In the genomic region with DNA sequence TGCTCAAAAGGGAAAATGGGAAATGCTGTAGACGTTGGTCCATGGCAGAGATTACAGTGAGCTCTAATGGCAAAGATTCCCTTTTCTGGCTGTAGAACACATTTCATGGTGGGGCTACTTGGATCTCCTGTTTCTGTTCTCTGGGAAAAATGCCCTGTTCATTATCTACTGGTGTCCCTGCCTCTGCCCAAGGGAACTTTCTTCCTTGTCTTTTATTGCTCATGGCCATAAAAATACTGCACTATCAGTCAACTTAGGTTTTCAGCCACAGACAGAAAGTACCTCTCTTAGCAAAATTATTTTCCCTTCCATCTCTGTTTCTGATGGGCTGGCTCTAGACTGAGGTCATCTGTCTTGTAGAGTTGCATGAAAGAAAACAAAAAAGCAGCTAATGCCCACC, we compare ENCODE assay signal across 1 cellular context.
TF ChIP-seq lines count a peak whose summit lies in the region.

No MANE protein-coding gene starts in this region.

TF ChIP-seq in K562, 482 proteins besides CTCF, POLR2A, EP300 and RAD21 (continued from another document):
- TF ChIP-seq, protein P1, sequence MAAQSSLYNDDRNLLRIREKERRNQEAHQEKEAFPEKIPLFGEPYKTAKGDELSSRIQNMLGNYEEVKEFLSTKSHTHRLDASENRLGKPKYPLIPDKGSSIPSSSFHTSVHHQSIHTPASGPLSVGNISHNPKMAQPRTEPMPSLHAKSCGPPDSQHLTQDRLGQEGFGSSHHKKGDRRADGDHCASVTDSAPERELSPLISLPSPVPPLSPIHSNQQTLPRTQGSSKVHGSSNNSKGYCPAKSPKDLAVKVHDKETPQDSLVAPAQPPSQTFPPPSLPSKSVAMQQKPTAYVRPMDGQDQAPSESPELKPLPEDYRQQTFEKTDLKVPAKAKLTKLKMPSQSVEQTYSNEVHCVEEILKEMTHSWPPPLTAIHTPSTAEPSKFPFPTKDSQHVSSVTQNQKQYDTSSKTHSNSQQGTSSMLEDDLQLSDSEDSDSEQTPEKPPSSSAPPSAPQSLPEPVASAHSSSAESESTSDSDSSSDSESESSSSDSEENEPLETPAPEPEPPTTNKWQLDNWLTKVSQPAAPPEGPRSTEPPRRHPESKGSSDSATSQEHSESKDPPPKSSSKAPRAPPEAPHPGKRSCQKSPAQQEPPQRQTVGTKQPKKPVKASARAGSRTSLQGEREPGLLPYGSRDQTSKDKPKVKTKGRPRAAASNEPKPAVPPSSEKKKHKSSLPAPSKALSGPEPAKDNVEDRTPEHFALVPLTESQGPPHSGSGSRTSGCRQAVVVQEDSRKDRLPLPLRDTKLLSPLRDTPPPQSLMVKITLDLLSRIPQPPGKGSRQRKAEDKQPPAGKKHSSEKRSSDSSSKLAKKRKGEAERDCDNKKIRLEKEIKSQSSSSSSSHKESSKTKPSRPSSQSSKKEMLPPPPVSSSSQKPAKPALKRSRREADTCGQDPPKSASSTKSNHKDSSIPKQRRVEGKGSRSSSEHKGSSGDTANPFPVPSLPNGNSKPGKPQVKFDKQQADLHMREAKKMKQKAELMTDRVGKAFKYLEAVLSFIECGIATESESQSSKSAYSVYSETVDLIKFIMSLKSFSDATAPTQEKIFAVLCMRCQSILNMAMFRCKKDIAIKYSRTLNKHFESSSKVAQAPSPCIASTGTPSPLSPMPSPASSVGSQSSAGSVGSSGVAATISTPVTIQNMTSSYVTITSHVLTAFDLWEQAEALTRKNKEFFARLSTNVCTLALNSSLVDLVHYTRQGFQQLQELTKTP (IDR thresholded peaks at IDR 0.05; ENCODE audit: low read depth in 1 of 2, partially characterized antibody in 2 of 2), result no peak
- TF ChIP-seq, protein P2, sequence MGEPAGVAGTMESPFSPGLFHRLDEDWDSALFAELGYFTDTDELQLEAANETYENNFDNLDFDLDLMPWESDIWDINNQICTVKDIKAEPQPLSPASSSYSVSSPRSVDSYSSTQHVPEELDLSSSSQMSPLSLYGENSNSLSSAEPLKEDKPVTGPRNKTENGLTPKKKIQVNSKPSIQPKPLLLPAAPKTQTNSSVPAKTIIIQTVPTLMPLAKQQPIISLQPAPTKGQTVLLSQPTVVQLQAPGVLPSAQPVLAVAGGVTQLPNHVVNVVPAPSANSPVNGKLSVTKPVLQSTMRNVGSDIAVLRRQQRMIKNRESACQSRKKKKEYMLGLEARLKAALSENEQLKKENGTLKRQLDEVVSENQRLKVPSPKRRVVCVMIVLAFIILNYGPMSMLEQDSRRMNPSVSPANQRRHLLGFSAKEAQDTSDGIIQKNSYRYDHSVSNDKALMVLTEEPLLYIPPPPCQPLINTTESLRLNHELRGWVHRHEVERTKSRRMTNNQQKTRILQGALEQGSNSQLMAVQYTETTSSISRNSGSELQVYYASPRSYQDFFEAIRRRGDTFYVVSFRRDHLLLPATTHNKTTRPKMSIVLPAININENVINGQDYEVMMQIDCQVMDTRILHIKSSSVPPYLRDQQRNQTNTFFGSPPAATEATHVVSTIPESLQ (CRISPR knock-in tag; IDR thresholded peaks at IDR 0.05), result no peak
- no peak for TF ChIP-seq TSC22D4 (tag; IDR thresholded peaks at IDR 0.05)
- TF ChIP-seq U2AF2 (optimal IDR thresholded peaks at IDR 0.05; ENCODE audit: low read depth, low read length), result no peak
- no peak for TF ChIP-seq ZNF140 (CRISPR knock-in tag; IDR thresholded peaks at IDR 0.05)
